Comparison of ENCODE assay signal across 8 cellular contexts in the genomic region with DNA sequence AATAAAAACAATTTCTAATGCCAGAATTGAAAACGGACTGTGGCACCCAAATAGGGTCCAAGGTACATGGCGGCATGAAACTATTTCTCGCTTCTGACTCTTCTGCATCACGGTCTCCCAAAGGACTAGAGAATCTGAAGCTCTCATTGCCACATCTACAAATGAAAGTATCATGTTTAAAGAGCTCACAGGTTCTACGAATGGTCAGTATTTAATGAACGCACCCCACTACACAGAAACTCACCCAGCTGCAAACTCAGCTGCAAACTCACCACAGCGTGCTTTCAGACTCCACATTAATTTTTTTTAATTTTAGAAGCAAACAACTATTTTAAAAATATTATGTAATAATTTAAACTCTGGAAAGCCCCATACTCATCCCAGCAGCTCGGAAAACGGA. TPM values are rescaled to one million over a fixed set of nuclear protein-coding genes. Genes with fewer than 3 reads are reported as not detected.
DNase-seq lines count a peak whose midpoint lies in the region; ATAC-seq and TF ChIP-seq lines count a peak whose summit lies in the region.

No MANE protein-coding gene starts in this region.

- WGBS in testis, 2 donors: 3% methylated on average over 9 of the region's 9 CpGs

- peak overlapping the region; percentile 87 for H3K27ac ChIP-seq in CD8-positive, alpha-beta T cell (ENCODE audit: low read depth, low read length)
- H3K27ac ChIP-seq in HEK293 (ENCODE audit: extremely low read depth, low read depth, low read length) (peak overlapping the region; percentile 81; the same call in 1 of the 2 replicates), testis (peak overlapping the region; percentile 96 to 97)

- TF ChIP-seq POLR2A in testis (IDR thresholded peaks at IDR 0.05): no peak

- H3K9me3 ChIP-seq in CD8-positive, alpha-beta T cell (ENCODE audit: low read length): no peaks in the 10 kb centered on the region
- H3K9me3 ChIP-seq in HEK293 (ENCODE audit: control insufficient read depth, insufficient read depth, low read depth, low read length): no peaks in the 10 kb centered on the region
- no peaks in the 10 kb centered on the region for H3K9me3 ChIP-seq in testis

- ATAC-seq in CD8-positive, alpha-beta T cell: no peak
- ATAC-seq in GM18861 (IDR thresholded peaks at IDR 0.05; ENCODE audit: unreplicated experiment) (no peak), HG02884 (IDR thresholded peaks at IDR 0.05; ENCODE audit: unreplicated experiment) (no peak)

- TF ChIP-seq CTCF in CD8-positive, alpha-beta T cell (IDR thresholded peaks at IDR 0.05): no peak
- TF ChIP-seq CTCF in HEK293 (tag by site-specific recombination; IDR thresholded peaks at IDR 0.05): no peak
- no peak for TF ChIP-seq CTCF in testis (IDR thresholded peaks at IDR 0.05)

- peaks cover 63% of the 10 kb centered on the region for H3K4me1 Mint-ChIP-seq in CD8-positive, alpha-beta T cell (ENCODE audit: low read depth)
- H3K4me1 Mint-ChIP-seq in activated T-helper 2 cell treated with anti-CD3 and anti-CD28 coated beads, Interferon-gamma antibody, Interleukin-2, Interleukin-4, amounts not matched to agents 10 μg/mL and 5 μg/mL and 100 μg/mL, durations not matched to agents 14 hours and 24 hours and 36 hours (ENCODE audit: low read depth): peaks cover 40% of the 10 kb centered on the region

- no peak for DNase-seq in CD8-positive, alpha-beta T cell
- DNase-seq in activated T-helper 2 cell treated with anti-CD3 and anti-CD28 coated beads, Interferon-gamma antibody, Interleukin-2, Interleukin-4, amounts not matched to agents 10 μg/mL and 5 μg/mL and 100 μg/mL, durations not matched to agents 14 hours and 24 hours and 36 hours (ENCODE audit: low spot score): no peak
- peak; percentile 66 for DNase-seq in iris pigment epithelial cell (ENCODE audit: low read depth)
- no peak for DNase-seq in testis
- no peak for DNase-seq in NCI-H2171 (lab: John Stamatoyannopoulos, UW)

- H3K27ac Mint-ChIP-seq in CD8-positive, alpha-beta T cell: peak overlapping the region; percentile 99
- H3K27ac Mint-ChIP-seq in activated T-helper 2 cell treated with anti-CD3 and anti-CD28 coated beads, Interferon-gamma antibody, Interleukin-2, Interleukin-4, amounts not matched to agents 10 μg/mL and 5 μg/mL and 100 μg/mL, durations not matched to agents 14 hours and 24 hours and 36 hours: peak overlapping the region; percentile 98

- peak overlapping the region; percentile 97 for H3K4me3 Mint-ChIP-seq in CD8-positive, alpha-beta T cell
- peak overlapping the region; percentile 98 for H3K4me3 Mint-ChIP-seq in activated T-helper 2 cell treated with anti-CD3 and anti-CD28 coated beads, Interferon-gamma antibody, Interleukin-2, Interleukin-4, amounts not matched to agents 10 μg/mL and 5 μg/mL and 100 μg/mL, durations not matched to agents 14 hours and 24 hours and 36 hours (ENCODE audit: low read depth)

- intact Hi-C loops in CD8-positive, alpha-beta T cell (cut with DNase I, micrococcal nuclease): loop anchor here (2.0 to 5.0 kb wide), 2 partner anchors 51 kb away; no protein-coding TSS in a partner anchor
- intact Hi-C loops in activated T-helper 2 cell treated with anti-CD3 and anti-CD28 coated beads, Interferon-gamma antibody, Interleukin-2, Interleukin-4, amounts not matched to agents 10 μg/mL and 5 μg/mL and 100 μg/mL, durations not matched to agents 14 hours and 24 hours and 36 hours (cut with micrococcal nuclease): loop anchor here (5.0 kb wide), 1 partner anchor 51 kb away; no protein-coding TSS in a partner anchor
- intact Hi-C loops in testis (cut with DNase I; ENCODE audit: low total_unique reads): no loop called here

- H3K27me3 Mint-ChIP-seq in CD8-positive, alpha-beta T cell (ENCODE audit: low read depth): no peaks in the 10 kb centered on the region
- no peaks in the 10 kb centered on the region for H3K27me3 Mint-ChIP-seq in activated T-helper 2 cell treated with anti-CD3 and anti-CD28 coated beads, Interferon-gamma antibody, Interleukin-2, Interleukin-4, amounts not matched to agents 10 μg/mL and 5 μg/mL and 100 μg/mL, durations not matched to agents 14 hours and 24 hours and 36 hours (ENCODE audit: low read depth)

- no peaks in the 10 kb centered on the region for H3K9me3 Mint-ChIP-seq in CD8-positive, alpha-beta T cell
- no peaks in the 10 kb centered on the region for H3K9me3 Mint-ChIP-seq in activated T-helper 2 cell treated with anti-CD3 and anti-CD28 coated beads, Interferon-gamma antibody, Interleukin-2, Interleukin-4, amounts not matched to agents 10 μg/mL and 5 μg/mL and 100 μg/mL, durations not matched to agents 14 hours and 24 hours and 36 hours

- POLR2A ChIA-PET in CD8-positive, alpha-beta T cell (lab: Charles Lee): interaction anchor here (0.7 to 3.2 kb wide), 6 partner anchors 12 to 117 kb away, joined by 3 to 77 read pairs (median 4); a partner anchor contains a TSS
- POLR2A ChIA-PET in HEK293 (lab: Yijun Ruan, JAX): interaction anchor here (0.5 to 3.6 kb wide), 9 partner anchors 8 to 119 kb away, joined by 3 to 39 read pairs (median 7); a partner anchor contains a TSS

- peaks cover 14% of the 10 kb centered on the region for H3K36me3 Mint-ChIP-seq in CD8-positive, alpha-beta T cell
- H3K36me3 Mint-ChIP-seq in activated T-helper 2 cell treated with anti-CD3 and anti-CD28 coated beads, Interferon-gamma antibody, Interleukin-2, Interleukin-4, amounts not matched to agents 10 μg/mL and 5 μg/mL and 100 μg/mL, durations not matched to agents 14 hours and 24 hours and 36 hours (ENCODE audit: low read depth): peaks cover 42% of the 10 kb centered on the region

- no peaks in the 10 kb centered on the region for H3K27me3 ChIP-seq in CD8-positive, alpha-beta T cell (ENCODE audit: insufficient read depth, low read length)
- no peaks in the 10 kb centered on the region for H3K27me3 ChIP-seq in testis

- H3K4me1 ChIP-seq in CD8-positive, alpha-beta T cell (ENCODE audit: insufficient read depth, low read length): peaks cover 28% of the 10 kb centered on the region
- peaks cover 6% of the 10 kb centered on the region; the same call in 1 of the 2 replicates for H3K4me1 ChIP-seq in HEK293 (ENCODE audit: control insufficient read depth, insufficient read depth, low read length)
- peaks cover 29% of the 10 kb centered on the region for H3K4me1 ChIP-seq in testis

- CTCF ChIA-PET in CD8-positive, alpha-beta T cell (lab: Charles Lee): interaction anchor here (0.5 kb wide), 1 partner anchor 22 kb away, joined by 3 read pairs; no protein-coding TSS in a partner anchor
- CTCF ChIA-PET in HEK293 (lab: Yijun Ruan, JAX): interaction anchor here (0.8 to 0.9 kb wide), 3 partner anchors 31 to 72 kb away, joined by 3 to 4 read pairs (median 4); no protein-coding TSS in a partner anchor

- H3K36me3 ChIP-seq in CD8-positive, alpha-beta T cell (ENCODE audit: insufficient read depth, low read length): no peaks in the 10 kb centered on the region
- H3K36me3 ChIP-seq in HEK293 (ENCODE audit: control insufficient read depth in 2 of 2, insufficient read depth in 1 of 2, low read length in 2 of 2): peaks cover 0 to 3% of the 10 kb centered on the region in 2 experiments; a peak in 2 of 3 replicates
- no peaks in the 10 kb centered on the region for H3K36me3 ChIP-seq in testis (ENCODE audit: low read depth, missing control alignments)

- H3K4me3 ChIP-seq in CD8-positive, alpha-beta T cell (ENCODE audit: low read depth, low read length): peak overlapping the region; percentile 95
- H3K4me3 ChIP-seq in HEK293 (ENCODE audit: low read depth, low read length) (peak overlapping the region; percentile 94), testis (peak overlapping the region; percentile 87 to 94)

TF ChIP-seq in HEK293, 187 proteins besides CTCF, POLR2A, EP300 and RAD21:
- TF ChIP-seq, protein P1, sequence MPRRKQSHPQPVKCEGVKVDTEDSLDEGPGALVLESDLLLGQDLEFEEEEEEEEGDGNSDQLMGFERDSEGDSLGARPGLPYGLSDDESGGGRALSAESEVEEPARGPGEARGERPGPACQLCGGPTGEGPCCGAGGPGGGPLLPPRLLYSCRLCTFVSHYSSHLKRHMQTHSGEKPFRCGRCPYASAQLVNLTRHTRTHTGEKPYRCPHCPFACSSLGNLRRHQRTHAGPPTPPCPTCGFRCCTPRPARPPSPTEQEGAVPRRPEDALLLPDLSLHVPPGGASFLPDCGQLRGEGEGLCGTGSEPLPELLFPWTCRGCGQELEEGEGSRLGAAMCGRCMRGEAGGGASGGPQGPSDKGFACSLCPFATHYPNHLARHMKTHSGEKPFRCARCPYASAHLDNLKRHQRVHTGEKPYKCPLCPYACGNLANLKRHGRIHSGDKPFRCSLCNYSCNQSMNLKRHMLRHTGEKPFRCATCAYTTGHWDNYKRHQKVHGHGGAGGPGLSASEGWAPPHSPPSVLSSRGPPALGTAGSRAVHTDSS (tag by site-specific recombination; IDR thresholded peaks at IDR 0.05): 0 out of 2 replicates have a peak, but pooled peaks have one; percentile 3
- TF ChIP-seq, protein P2, sequence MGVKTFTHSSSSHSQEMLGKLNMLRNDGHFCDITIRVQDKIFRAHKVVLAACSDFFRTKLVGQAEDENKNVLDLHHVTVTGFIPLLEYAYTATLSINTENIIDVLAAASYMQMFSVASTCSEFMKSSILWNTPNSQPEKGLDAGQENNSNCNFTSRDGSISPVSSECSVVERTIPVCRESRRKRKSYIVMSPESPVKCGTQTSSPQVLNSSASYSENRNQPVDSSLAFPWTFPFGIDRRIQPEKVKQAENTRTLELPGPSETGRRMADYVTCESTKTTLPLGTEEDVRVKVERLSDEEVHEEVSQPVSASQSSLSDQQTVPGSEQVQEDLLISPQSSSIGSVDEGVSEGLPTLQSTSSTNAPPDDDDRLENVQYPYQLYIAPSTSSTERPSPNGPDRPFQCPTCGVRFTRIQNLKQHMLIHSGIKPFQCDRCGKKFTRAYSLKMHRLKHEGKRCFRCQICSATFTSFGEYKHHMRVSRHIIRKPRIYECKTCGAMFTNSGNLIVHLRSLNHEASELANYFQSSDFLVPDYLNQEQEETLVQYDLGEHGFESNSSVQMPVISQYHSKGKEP (tag by site-specific recombination; IDR thresholded peaks at IDR 0.05): no peak
- no peak for TF ChIP-seq BCL11A (tag by site-specific recombination; IDR thresholded peaks at IDR 0.05; ENCODE audit: low read depth)

RNA-seq across cellular contexts. Expression of a gene that starts 1.1 kb away (rescaled TPM):
- 10 to 100 TPM; 57.0 to 65.7 TPM for total RNA-seq in CD8-positive, alpha-beta T cell
- 66.4 and 71.7 TPM in 2 replicates for total RNA-seq in activated T-helper 2 cell treated with anti-CD3 and anti-CD28 coated beads, Interferon-gamma antibody, Interleukin-2, Interleukin-4, amounts not matched to agents 10 μg/mL and 5 μg/mL and 100 μg/mL, durations not matched to agents 14 hours and 24 hours and 36 hours
- total RNA-seq in testis: 100 to 1,000 TPM; 103 to 130 TPM
- 43.8 TPM for polyA plus RNA-seq in testis (ENCODE audit: insufficient read depth, low read depth, low replicate concordance)
